23 cellular contexts compared by ENCODE assay signal in genomic region chr1:244605835-244606234, GRCh38.
"Had no signal": no experiment of that assay in that cellular context is flagged by ENCODE, and none has a peak within 500 bp of the region (broad histone marks: within the 10 kb centered on the region; RNA-seq: fewer than 3 reads in every experiment).

No MANE protein-coding gene starts in this region.

- H2AFZ ChIP-seq: hepatocyte had no signal

- H3K9me3 ChIP-seq: left lung, lower lobe of right lung, pancreas, prostate gland, sigmoid colon, spleen, tibial nerve, uterus had no signal

- H3K4me3 ChIP-seq: heart right ventricle, hepatocyte, left lung, lower lobe of right lung, pancreas, prostate gland, sigmoid colon, spleen, tibial nerve, uterus had no signal

- H3K27ac ChIP-seq: heart right ventricle, hepatocyte, left lung, lower lobe of right lung, pancreas, prostate gland, sigmoid colon, spleen, tibial nerve, uterus had no signal

- ATAC-seq: heart right ventricle; left cardiac atrium; left lung; lower lobe of right lung; naive thymus-derived CD4-positive, alpha-beta T cell; pancreas; right cardiac atrium; stimulated activated effector memory CD8-positive, alpha-beta T cell treated with anti-CD3 and anti-CD28 coated beads, Interleukin-12 subunit alpha, Interleukin-12 subunit beta, amount 100 ng/mL, for 72 hours had no signal

- H3K79me2 ChIP-seq: hepatocyte had no signal

- FAIRE-seq: keratinocyte, pancreas, small intestine had no signal

- H3K4me2 ChIP-seq: hepatocyte had no signal

- H3K27me3 ChIP-seq: hepatocyte, left lung, pancreas, sigmoid colon, tibial nerve, uterus had no signal

- DNase-seq: heart right ventricle; kidney glomerular epithelial cell; left cardiac atrium; left lung; lower lobe of right lung; mammary epithelial cell; mesendoderm; naive thymus-derived CD4-positive, alpha-beta T cell; pancreas; posterior cingulate gyrus; retina; right cardiac atrium; sigmoid colon; small intestine; spleen; stimulated activated CD4-positive, alpha-beta T cell treated with anti-CD3 and anti-CD28 coated beads, Interleukin-4, amount 100 ng/mL, for 24 hours; stimulated activated naive CD4-positive, alpha-beta T cell; uterus had no signal

- H3K4me1 ChIP-seq: heart right ventricle, left lung, lower lobe of right lung, pancreas, prostate gland, sigmoid colon, spleen, tibial nerve, uterus had no signal

- H3K36me3 ChIP-seq: heart right ventricle, left lung, lower lobe of right lung, pancreas, prostate gland, sigmoid colon, spleen, tibial nerve, uterus had no signal
